12 cellular contexts compared by ENCODE assay signal in the genomic region with DNA sequence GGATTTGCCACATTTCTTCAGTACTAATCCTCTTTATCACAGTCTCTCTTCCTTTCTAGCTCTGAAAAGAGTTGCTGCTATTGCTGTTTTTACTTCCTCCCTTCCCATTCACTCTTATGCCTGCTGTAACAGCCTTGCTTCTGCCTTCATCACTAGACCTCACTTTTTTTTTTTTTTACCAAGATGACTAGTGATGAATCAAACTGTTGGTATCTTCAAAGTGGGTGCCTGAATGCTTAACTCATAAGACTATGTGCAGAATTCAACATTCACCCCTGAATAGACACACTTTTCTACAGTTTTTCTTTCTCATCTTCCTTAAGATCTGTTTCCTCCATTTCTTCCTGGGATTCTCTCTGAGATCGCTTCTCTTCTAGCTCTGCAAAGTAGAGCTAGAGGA.
DNase-seq lines count a peak whose midpoint lies in the region; ATAC-seq and TF ChIP-seq lines count a peak whose summit lies in the region.
"Had no signal": no experiment of that assay in that cellular context is flagged by ENCODE, and none has a peak within 500 bp of the region (broad histone marks: within the 10 kb centered on the region; RNA-seq: fewer than 3 reads in every experiment).

No MANE protein-coding gene starts in this region.

- peaks cover 20% of the 10 kb centered on the region for H3F3A ChIP-seq in SK-N-SH (replicated peaks; ENCODE audit: insufficient read depth)

- peaks cover 3% of the 10 kb centered on the region for H3K27me3 Mint-ChIP-seq in progenitor cell of endocrine pancreas

- no peak overlapping the region for H3K9ac ChIP-seq in SK-N-SH

- no peaks in the 10 kb centered on the region for H3K9me2 ChIP-seq in SK-N-SH

- peak overlapping the region; percentile 48 for H3K4me2 ChIP-seq in SK-N-SH

- 75% methylated on average over 1 of the region's 1 CpG for WGBS in SK-N-SH (ENCODE audit: low lambda C conversion rate)
- WGBS in right lobe of liver (ENCODE audit: insufficient coverage, low coverage, low lambda C conversion rate, missing lambda C conversion rate), result 82% methylated on average over 1 of the region's 1 CpG

- H3K36me3 ChIP-seq in SK-N-SH (replicated peaks in 1 of 2; ENCODE audit: control insufficient read depth in 1 of 2, insufficient read depth in 2 of 2, low read length in 1 of 2) (no peaks in the 10 kb centered on the region), right lobe of liver (no peaks in the 10 kb centered on the region)
- H3K36me3 ChIP-seq: colonic mucosa had no signal

- H3K4me1 ChIP-seq in SK-N-SH (ENCODE audit: control insufficient read depth in 1 of 2, insufficient read depth in 2 of 2, low read depth in 1 of 2, low read length in 1 of 2) (peaks cover 0 to 15% of the 10 kb centered on the region in 2 experiments; a peak in 3 of 4 replicates), right lobe of liver (no peaks in the 10 kb centered on the region)
- H3K4me1 ChIP-seq: colonic mucosa had no signal

- no peak for ATAC-seq in GM19351 (IDR thresholded peaks at IDR 0.05; ENCODE audit: unreplicated experiment)
- no peak for ATAC-seq in right lobe of liver
- ATAC-seq: stimulated activated naive CD8-positive, alpha-beta T cell treated with anti-CD3 and anti-CD28 coated beads, Interleukin-15, Interleukin-2, amounts not matched to agents 100 U/mL and 50 U/mL, for 24 hours had no signal

- no peaks in the 10 kb centered on the region for H3K36me3 Mint-ChIP-seq in progenitor cell of endocrine pancreas (ENCODE audit: insufficient read depth)
- H3K36me3 Mint-ChIP-seq: activated naive CD8-positive, alpha-beta T cell treated with anti-CD3 and anti-CD28 coated beads for 36 hours had no signal

- H4K20me1 ChIP-seq in SK-N-SH (ENCODE audit: insufficient read depth), result no peaks in the 10 kb centered on the region

- H3K9me3 ChIP-seq in SK-N-SH (no peaks in the 10 kb centered on the region), right lobe of liver (no peaks in the 10 kb centered on the region)
- H3K9me3 ChIP-seq: colonic mucosa had no signal

- H3K4me3 Mint-ChIP-seq in progenitor cell of endocrine pancreas (ENCODE audit: low read depth), result no peak overlapping the region
- H3K4me3 Mint-ChIP-seq: activated naive CD8-positive, alpha-beta T cell treated with anti-CD3 and anti-CD28 coated beads for 36 hours had no signal

- DNase-seq in GM04503 (ENCODE audit: low read depth) (peak; percentile 56), SK-N-SH (no peak), fibroblast of peridontal ligament (ENCODE audit: extremely low read depth) (peak; percentile 83), skeletal muscle cell (ENCODE audit: low read depth) (peak; percentile 63), progenitor cell of endocrine pancreas (ENCODE audit: low spot score, unreplicated experiment) (no peak), right lobe of liver (no peak)
- DNase-seq in activated CD8-positive, alpha-beta memory T cell treated with anti-CD3 and anti-CD28 coated beads, Interleukin-2, amount 50 U/mL, for 48 hours, result no peak
- DNase-seq: activated naive CD8-positive, alpha-beta T cell treated with anti-CD3 and anti-CD28 coated beads for 36 hours; activated T-cell treated with anti-CD3 and anti-CD28 coated beads for 4 hours; colonic mucosa; stimulated activated naive CD8-positive, alpha-beta T cell treated with anti-CD3 and anti-CD28 coated beads, Interleukin-15, Interleukin-2, amounts not matched to agents 100 U/mL and 50 U/mL, for 24 hours had no signal

- peaks cover 8% of the 10 kb centered on the region for H3K4me1 Mint-ChIP-seq in progenitor cell of endocrine pancreas (ENCODE audit: low read depth)

- TF ChIP-seq CTCF in SK-N-SH (IDR thresholded peaks at IDR 0.05) (no peak), progenitor cell of endocrine pancreas (IDR thresholded peaks at IDR 0.05; ENCODE audit: unreplicated experiment) (no peak), right lobe of liver (IDR thresholded peaks at IDR 0.05) (no peak)

- no peak for TF ChIP-seq POLR2A in right lobe of liver (IDR thresholded peaks at IDR 0.05)

- POLR2A ChIA-PET in SK-N-SH (lab: Yijun Ruan, JAX), result no interaction called here

- H2AFZ ChIP-seq in SK-N-SH (ENCODE audit: low read depth), result peak overlapping the region; percentile 31; the same call in 1 of the 2 replicates

- intact Hi-C loops in right lobe of liver (cut with DNase I), result no loop called here

- H3K27ac ChIP-seq in SK-N-SH (ENCODE audit: low read depth in 2 of 2, low read length in 1 of 2), result peak overlapping the region in 1 of 2 experiments; percentile 74; a peak in 2 of 4 replicates
- no peak overlapping the region for H3K27ac ChIP-seq in right lobe of liver
- H3K27ac ChIP-seq: colonic mucosa had no signal

- H3K79me2 ChIP-seq in SK-N-SH (ENCODE audit: insufficient read depth), result no peaks in the 10 kb centered on the region

- TF ChIP-seq RAD21 in SK-N-SH (IDR thresholded peaks at IDR 0.05; ENCODE audit: low read length), result no peak

- H3K27me3 ChIP-seq in SK-N-SH (ENCODE audit: insufficient read depth) (no peaks in the 10 kb centered on the region), right lobe of liver (no peaks in the 10 kb centered on the region)
- H3K27me3 ChIP-seq: colonic mucosa had no signal

- no peak overlapping the region for H3K4me3 ChIP-seq in SK-N-SH (ENCODE audit: low read depth in 2 of 2, low read length in 1 of 2)
- no peak overlapping the region for H3K4me3 ChIP-seq in skeletal muscle cell (ENCODE audit: low read depth, low read length)
- no peak overlapping the region for H3K4me3 ChIP-seq in right lobe of liver
- H3K4me3 ChIP-seq: colonic mucosa had no signal

- no peak overlapping the region for H3K27ac Mint-ChIP-seq in progenitor cell of endocrine pancreas
- H3K27ac Mint-ChIP-seq: activated naive CD8-positive, alpha-beta T cell treated with anti-CD3 and anti-CD28 coated beads for 36 hours had no signal

- CTCF ChIA-PET in SK-N-SH (lab: Yijun Ruan, JAX), result interaction anchor here (2.7 kb wide), 1 partner anchor 12 kb away, joined by 8 read pairs; no protein-coding TSS in a partner anchor

- peaks cover 3% of the 10 kb centered on the region for H3K9me3 Mint-ChIP-seq in progenitor cell of endocrine pancreas (ENCODE audit: low read depth)
- H3K9me3 Mint-ChIP-seq: activated naive CD8-positive, alpha-beta T cell treated with anti-CD3 and anti-CD28 coated beads for 36 hours had no signal

- peak in 1 of 2 experiments; percentile 69; a peak in 1 of 4 replicates for TF ChIP-seq EP300 in SK-N-SH (IDR thresholded peaks at IDR 0.05; ENCODE audit: borderline replicate concordance in 1 of 2, low read depth in 1 of 2, low read length in 1 of 2)

TF ChIP-seq in SK-N-SH, 30 proteins besides CTCF, POLR2A, EP300 and RAD21:
- TF ChIP-seq POLR2AphosphoS5 (IDR thresholded peaks at IDR 0.05; ENCODE audit: low read depth, low read length), result peak; percentile 28; the same call in 1 of the 2 replicates
- TF ChIP-seq TCF12 (IDR thresholded peaks at IDR 0.05), result peak; percentile 72
- peak; percentile 61; the same call in 1 of the 2 replicates for TF ChIP-seq TEAD4 (IDR thresholded peaks at IDR 0.05; ENCODE audit: borderline replicate concordance, insufficient read depth)
- no peak for TF ChIP-seq RFX5 (IDR thresholded peaks at IDR 0.05; ENCODE audit: low read length)
- peak; percentile 55 for TF ChIP-seq PBX3 (IDR thresholded peaks at IDR 0.05)
- TF ChIP-seq SMC3 (IDR thresholded peaks at IDR 0.05; ENCODE audit: low read depth, low read length), result no peak
- TF ChIP-seq YY1 (IDR thresholded peaks at IDR 0.05; ENCODE audit: low read depth), result no peak
- peak; percentile 88 for TF ChIP-seq JUND (IDR thresholded peaks at IDR 0.05)
- peak; percentile 93 for TF ChIP-seq FOSL2 (IDR thresholded peaks at IDR 0.05; ENCODE audit: borderline replicate concordance, low read depth)
TF ChIP-seq in SK-N-SH: peak in this region for 6.

Comparison
In these comparisons a context has a peak if more than half of its experiments do, and no peak if none do; other contexts are left out.
1. DNase-seq: peak in GM04503 (single experiment), fibroblast of peridontal ligament (single experiment) and skeletal muscle cell (single experiment); none in SK-N-SH (single experiment), activated CD8-positive, alpha-beta memory T cell treated with anti-CD3 and anti-CD28 coated beads, Interleukin-2, amount 50 U/mL, for 48 hours (single experiment), progenitor cell of endocrine pancreas (single experiment) and right lobe of liver (0 of 3).